In the genomic region with DNA sequence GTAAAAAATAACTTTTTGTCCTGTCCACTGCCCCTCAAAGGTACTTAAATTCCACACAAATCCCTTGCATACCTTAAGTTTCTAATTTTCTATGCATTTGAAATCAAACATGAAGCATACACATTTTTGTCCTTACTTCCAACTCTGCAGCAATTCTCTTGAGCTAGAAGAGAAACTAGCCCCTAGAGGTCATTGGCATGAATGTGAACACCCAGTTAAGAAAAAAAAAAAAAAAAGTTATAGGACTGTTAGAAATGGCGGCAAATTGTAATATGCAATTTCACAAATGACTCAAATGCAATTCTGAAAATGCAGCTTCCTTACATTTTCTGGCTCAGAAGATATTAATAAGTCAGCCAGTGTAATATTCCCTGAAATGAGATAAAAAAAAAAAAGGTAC, we compare ENCODE assay signal across 24 cellular contexts. TPM values are rescaled to one million over a fixed set of nuclear protein-coding genes. Genes with fewer than 3 reads are reported as not detected.
DNase-seq lines count a peak whose midpoint lies in the region; ATAC-seq and TF ChIP-seq lines count a peak whose summit lies in the region.
"Had no signal": no experiment of that assay in that cellular context is flagged by ENCODE, and none has a peak within 500 bp of the region (broad histone marks: within the 10 kb centered on the region; RNA-seq: fewer than 3 reads in every experiment).

No MANE protein-coding gene starts in this region.

- no peaks in the 10 kb centered on the region for H4K20me1 ChIP-seq in Loucy (ENCODE audit: insufficient read depth, low read length, poor library complexity, severe bottlenecking)

- H3K27me3 Mint-ChIP-seq in CD14-positive monocyte (ENCODE audit: low read depth in 3 of 3), result peaks cover 24 to 34% (median 25%) of the 10 kb centered on the region in 3 donors
- H3K27me3 Mint-ChIP-seq: activated naive CD8-positive, alpha-beta T cell had no signal

- no peaks in the 10 kb centered on the region for H3K79me2 ChIP-seq in Loucy (ENCODE audit: insufficient read depth, low read length)

- H3F3A ChIP-seq in Loucy (ENCODE audit: low read depth), result no peaks in the 10 kb centered on the region

- in situ Hi-C loops in transverse colon (cut with MboI; ENCODE audit: low pct_ligation_motif_present in 1 of 4, low pct_unique_long_range_greater_than_20kb in 1 of 4, low sequenced_read_pairs in 3 of 4), result loop anchor here in 1 of 4 donors (25.0 kb wide), 1 partner anchor 136 kb away; no protein-coding TSS in a partner anchor

- H3K4me1 Mint-ChIP-seq in CD14-positive monocyte, result peaks cover 13% of the 10 kb centered on the region

- peaks cover 13% of the 10 kb centered on the region for H3K27me3 ChIP-seq in cardiac muscle cell
- no peaks in the 10 kb centered on the region for H3K27me3 ChIP-seq in Loucy (ENCODE audit: insufficient read depth, low read length, poor library complexity, severe bottlenecking)
- no peaks in the 10 kb centered on the region for H3K27me3 ChIP-seq in body of pancreas
- H3K27me3 ChIP-seq in transverse colon, result peaks cover 13% of the 10 kb centered on the region
- H3K27me3 ChIP-seq: ovary had no signal

- H3K4me2 ChIP-seq in Loucy (ENCODE audit: low read depth, low read length, poor library complexity, severe bottlenecking), result no peak overlapping the region

- no peak overlapping the region for H2AFZ ChIP-seq in Loucy (ENCODE audit: low read length)

- peaks cover 0 to 3% (median 0%) of the 10 kb centered on the region in 7 donors for H3K9me3 Mint-ChIP-seq in CD14-positive monocyte
- H3K9me3 Mint-ChIP-seq: activated T-helper 1 cell treated with anti-CD3 and anti-CD28 coated beads, Interleukin-12 subunit alpha, Interleukin-12 subunit beta, Interleukin-2, Interleukin-4 antibody, amounts not matched to agents 30 ng/mL and 10 ng/mL and 1 ng/mL, durations not matched to agents 14 hours and 24 hours and 36 hours; CD4-positive, alpha-beta T cell; memory B cell; naive B cell had no signal

- peak; percentile 4 for TF ChIP-seq CTCF in cardiac muscle cell (IDR thresholded peaks at IDR 0.05; ENCODE audit: low read depth, low read length)
- TF ChIP-seq CTCF in Loucy (conservative IDR thresholded peaks at IDR 0.05; ENCODE audit: low read length), result peak; percentile 37; the same call in 1 of the 2 replicates
- TF ChIP-seq CTCF in choroid plexus epithelial cell (conservative IDR thresholded peaks at IDR 0.05; ENCODE audit: low read depth, low read length), result no peak
- no peak for TF ChIP-seq CTCF in body of pancreas (IDR thresholded peaks at IDR 0.05)
- no peak for TF ChIP-seq CTCF in CD14-positive monocyte (IDR thresholded peaks at IDR 0.05)
- TF ChIP-seq CTCF in transverse colon (IDR thresholded peaks at IDR 0.05), result no peak

- WGBS in body of pancreas, 2 donors, result 70 to 87% methylated on average over 1 of the region's 1 CpG
- 57 to 83% methylated on average over 1 of the region's 1 CpG for WGBS in transverse colon (ENCODE audit: low coverage in 1 of 2), 2 donors

- no peak overlapping the region for H3K27ac ChIP-seq in cardiac muscle cell
- H3K27ac ChIP-seq in body of pancreas, result no peak overlapping the region
- H3K27ac ChIP-seq in transverse colon, result no peak overlapping the region
- H3K27ac ChIP-seq: ovary had no signal

- DNase-seq in cardiac muscle cell (ENCODE audit: low read depth in 1 of 2, low spot score in 1 of 2), result no peak
- no peak for DNase-seq in Right ventricle myocardium inferior (ENCODE audit: missing footprints)
- peak; percentile 29 for DNase-seq in choroid plexus epithelial cell (ENCODE audit: low read depth)
- no peak for DNase-seq in body of pancreas
- DNase-seq in CD14-positive monocyte (ENCODE audit: low spot score), result no peak
- DNase-seq in transverse colon, result no peak
- DNase-seq: activated CD4-positive, alpha-beta T cell treated with anti-CD3 and anti-CD28 coated beads for 48 hours; activated CD8-positive, alpha-beta memory T cell treated with anti-CD3 and anti-CD28 coated beads, Interleukin-2, amount 10 ng/mL, durations not matched to agents 7 days and 5 days; CD4-positive, alpha-beta T cell; DND-41; effector CD8-positive, alpha-beta T cell; glutamatergic neuron; MV-4-11; naive B cell; NCI-H2029; NCI-H510A treated with DMSO at 0.1 percent for 48 hours; ovary; SW 1271 had no signal

- no peak overlapping the region for H3K4me3 Mint-ChIP-seq in CD14-positive monocyte
- H3K4me3 Mint-ChIP-seq: activated CD8-positive, alpha-beta memory T cell treated with anti-CD3 and anti-CD28 coated beads, Interleukin-2, amount 10 ng/mL, durations not matched to agents 7 days and 5 days; activated naive CD8-positive, alpha-beta T cell; activated T-helper 1 cell treated with anti-CD3 and anti-CD28 coated beads, Interleukin-12 subunit alpha, Interleukin-12 subunit beta, Interleukin-2, Interleukin-4 antibody, amounts not matched to agents 30 ng/mL and 10 ng/mL and 1 ng/mL, durations not matched to agents 14 hours and 24 hours and 36 hours; CD4-positive, alpha-beta T cell; memory B cell; naive B cell had no signal

- no peak overlapping the region for H3K4me3 ChIP-seq in cardiac muscle cell
- no peak overlapping the region for H3K4me3 ChIP-seq in Loucy (ENCODE audit: low read length, poor library complexity, severe bottlenecking)
- no peak overlapping the region for H3K4me3 ChIP-seq in choroid plexus epithelial cell (ENCODE audit: low read depth, low read length)
- H3K4me3 ChIP-seq in body of pancreas, result no peak overlapping the region
- H3K4me3 ChIP-seq in transverse colon, result no peak overlapping the region
- H3K4me3 ChIP-seq: ovary had no signal

- TF ChIP-seq POLR2A in body of pancreas (IDR thresholded peaks at IDR 0.05), result no peak
- no peak for TF ChIP-seq POLR2A in transverse colon (IDR thresholded peaks at IDR 0.05)

- H3K9ac ChIP-seq in Loucy (ENCODE audit: low read depth, low read length, poor library complexity, severe bottlenecking), result no peak overlapping the region

- no peak for TF ChIP-seq EP300 in transverse colon (IDR thresholded peaks at IDR 0.05; ENCODE audit: low read depth)

- intact Hi-C loops in Right ventricle myocardium inferior (cut with DNase I) (loop anchor here (5.0 kb wide), 1 partner anchor 161 kb away; no protein-coding TSS in a partner anchor), body of pancreas (cut with DNase I) (loop anchor here (5.0 kb wide), 1 partner anchor 161 kb away; no protein-coding TSS in a partner anchor), CD14-positive monocyte (cut with micrococcal nuclease) (loop anchor here in 1 of 2 donors (10.0 kb wide), 1 partner anchor 504 kb away; no protein-coding TSS in a partner anchor), transverse colon (cut with DNase I; ENCODE audit: low total_unique reads) (no loop called here)

- no peaks in the 10 kb centered on the region for H3K9me3 ChIP-seq in cardiac muscle cell (ENCODE audit: low read depth)
- H3K9me3 ChIP-seq in Loucy (ENCODE audit: insufficient read depth, low read depth, low read length), result no peaks in the 10 kb centered on the region
- no peaks in the 10 kb centered on the region for H3K9me3 ChIP-seq in body of pancreas
- H3K9me3 ChIP-seq in transverse colon, result no peaks in the 10 kb centered on the region
- H3K9me3 ChIP-seq: ovary had no signal

- H3K4me1 ChIP-seq in cardiac muscle cell (ENCODE audit: low read depth) (no peaks in the 10 kb centered on the region), Loucy (ENCODE audit: insufficient read depth, low read length, poor library complexity, severe bottlenecking) (peaks cover 13% of the 10 kb centered on the region), body of pancreas (peaks cover 15% of the 10 kb centered on the region), transverse colon (peaks cover 0 to 14% (median 12%) of the 10 kb centered on the region in 4 donors)

- H3K36me3 Mint-ChIP-seq in CD14-positive monocyte, result no peaks in the 10 kb centered on the region
- H3K36me3 Mint-ChIP-seq: activated CD8-positive, alpha-beta memory T cell treated with anti-CD3 and anti-CD28 coated beads, Interleukin-2, amount 10 ng/mL, durations not matched to agents 7 days and 5 days; activated naive CD8-positive, alpha-beta T cell; memory B cell; naive B cell had no signal

- ATAC-seq in Right ventricle myocardium inferior (no peak), HG02884 (IDR thresholded peaks at IDR 0.05; ENCODE audit: unreplicated experiment) (no peak), body of pancreas (no peak)
- ATAC-seq: activated CD8-positive, alpha-beta memory T cell treated with anti-CD3 and anti-CD28 coated beads, Interleukin-2, amount 10 ng/mL, durations not matched to agents 7 days and 5 days; sciatic nerve had no signal

- H3K9me2 ChIP-seq in Loucy (replicated peaks; ENCODE audit: low read depth, low read length), result no peaks in the 10 kb centered on the region

- H3K27ac Mint-ChIP-seq in CD14-positive monocyte, result no peak overlapping the region
- H3K27ac Mint-ChIP-seq: activated CD8-positive, alpha-beta memory T cell treated with anti-CD3 and anti-CD28 coated beads, Interleukin-2, amount 10 ng/mL, durations not matched to agents 7 days and 5 days; activated naive CD8-positive, alpha-beta T cell; activated T-helper 1 cell treated with anti-CD3 and anti-CD28 coated beads, Interleukin-12 subunit alpha, Interleukin-12 subunit beta, Interleukin-2, Interleukin-4 antibody, amounts not matched to agents 30 ng/mL and 10 ng/mL and 1 ng/mL, durations not matched to agents 14 hours and 24 hours and 36 hours; CD4-positive, alpha-beta T cell; memory B cell; naive B cell had no signal

- H3K36me3 ChIP-seq in cardiac muscle cell, result no peaks in the 10 kb centered on the region
- H3K36me3 ChIP-seq in Loucy (ENCODE audit: insufficient read depth, low read length), result no peaks in the 10 kb centered on the region
- no peaks in the 10 kb centered on the region for H3K36me3 ChIP-seq in body of pancreas (replicated peaks in 1 of 2; ENCODE audit: insufficient read depth in 1 of 2, low read depth in 2 of 2)
- no peaks in the 10 kb centered on the region for H3K36me3 ChIP-seq in transverse colon
- H3K36me3 ChIP-seq: ovary had no signal

RNA-seq across cellular contexts. Expression of gene ESR2, which starts 4.6 kb away (rescaled TPM):
- total RNA-seq in cardiac muscle cell (0.86 and 1.0 TPM in 2 replicates), Right ventricle myocardium inferior (0.78 TPM), body of pancreas (not detected), transverse colon (1 to 10 TPM in 1 of 4 donors, under 1 TPM in 1, not detected in 2; 0.14 to 1.4 TPM)
- polyA plus RNA-seq in cardiac muscle cell (0.14 and 0.50 TPM in 2 replicates), CD14-positive monocyte (not detected)

Comparison
In these comparisons a context has a peak if more than half of its experiments do, and no peak if none do; other contexts are left out.
1. CTCF ChIP-seq: peak in cardiac muscle cell (single experiment) and Loucy (single experiment); none in choroid plexus epithelial cell (single experiment), body of pancreas (0 of 7), CD14-positive monocyte (single experiment) and transverse colon (0 of 5).